In the genomic region with DNA sequence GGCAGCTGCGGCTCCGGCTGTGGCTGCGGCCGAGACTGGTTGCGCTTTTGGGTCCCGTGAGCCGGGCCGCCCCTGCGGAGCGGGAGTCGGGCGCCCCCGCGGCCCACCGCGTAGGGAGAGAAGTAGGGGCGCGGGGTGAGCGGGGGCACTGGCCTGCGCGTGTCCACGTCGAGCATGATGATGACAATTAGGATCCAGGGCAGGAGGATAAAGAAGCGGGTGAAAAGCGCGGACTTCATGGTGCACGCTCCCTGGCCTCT, we compare ENCODE assay signal across 8 cellular contexts. TPM values are rescaled to one million over a fixed set of nuclear protein-coding genes. Genes with fewer than 3 reads are reported as not detected.
DNase-seq lines count a peak whose midpoint lies in the region; ATAC-seq and TF ChIP-seq lines count a peak whose summit lies in the region.

No MANE protein-coding gene starts in this region.

- peak overlapping the region; percentile 20 to 51 (median 44) for H3K4me3 ChIP-seq in skin epidermis

- H3K27ac ChIP-seq in RWPE1 (no peak overlapping the region), foreskin keratinocyte (no peak overlapping the region), skin epidermis (no peak overlapping the region)

- ATAC-seq in GM21390 (IDR thresholded peaks at IDR 0.05; ENCODE audit: unreplicated experiment) (peak; percentile 6), foreskin keratinocyte (peak; percentile 6), HG03520 (IDR thresholded peaks at IDR 0.05; ENCODE audit: unreplicated experiment) (no peak)

- peaks cover 99% of the 10 kb centered on the region for H3K27me3 ChIP-seq in foreskin keratinocyte

- TF ChIP-seq CTCF in RWPE1 (conservative IDR thresholded peaks at IDR 0.05; ENCODE audit: low read depth) (peak; percentile 65), foreskin keratinocyte (conservative IDR thresholded peaks at IDR 0.05) (no peak)

- DNase-seq in RWPE1 (ENCODE audit: low spot score) (no peak), foreskin keratinocyte (no peak), SW 1271 (lab: John Stamatoyannopoulos, UW) (no peak)
- DNase-seq in activated CD8-positive, alpha-beta memory T cell treated with anti-CD3 and anti-CD28 coated beads, Interleukin-2, amount 50 U/mL, for 48 hours = no peak
- no peak for DNase-seq in effector CD4-positive, alpha-beta T cell

- POLR2A ChIA-PET in RWPE1 (lab: Yijun Ruan, JAX; ENCODE audit: low non-redundant PET) = no interaction called here

- CTCF ChIA-PET in RWPE1 (lab: Yijun Ruan, JAX) = interaction anchor here (0.5 to 1.8 kb wide), 12 partner anchors 26 to 737 kb away, joined by 3 to 17 read pairs (median 4); no protein-coding TSS in a partner anchor

- H3K4me1 ChIP-seq in foreskin keratinocyte = no peaks in the 10 kb centered on the region

RNA-seq across cellular contexts. Expression of a gene that starts 0.7 kb away (rescaled TPM):
- total RNA-seq in foreskin keratinocyte = not detected in 2 replicates
- polyA plus RNA-seq in foreskin keratinocyte = not detected in 2 replicates
